In genomic region chr17:39677581-39678339, GRCh38 we compare ENCODE assay signal across 7 cellular contexts. TPM values are rescaled to one million over a fixed set of nuclear protein-coding genes. Genes with fewer than 3 reads are reported as not detected.
A peak's percentile ranks its signal among the peaks of the same experiment; 100 is the strongest.
DNase-seq lines count a peak whose midpoint lies in the region; ATAC-seq and TF ChIP-seq lines count a peak whose summit lies in the region.
"Had no signal": no experiment of that assay in that cellular context is flagged by ENCODE, and none has a peak within 500 bp of the region (broad histone marks: within the 10 kb centered on the region; RNA-seq: fewer than 3 reads in every experiment).

No MANE protein-coding gene starts in this region.

- CTCF ChIA-PET in activated CD8-positive, alpha-beta memory T cell treated with anti-CD3 and anti-CD28 coated beads, Interleukin-2, amount 10 ng/mL, durations not matched to agents 7 days and 5 days (lab: Charles Lee) = interaction anchor here (0.8 to 16.7 kb wide), 3 partner anchors 8 to 54 kb away, joined by 3 to 227 read pairs (median 53); partner anchors contain the start of genes PNMT and PPP1R1B

- DNase-seq in activated CD8-positive, alpha-beta memory T cell treated with anti-CD3 and anti-CD28 coated beads, Interleukin-2, amount 10 ng/mL, durations not matched to agents 7 days and 5 days = no peak
- DNase-seq in activated CD8-positive, alpha-beta memory T cell treated with anti-CD3 and anti-CD28 coated beads, Interleukin-2, amount 50 U/mL, for 48 hours = no peak
- peak; percentile 74 to 89 (median 81) for DNase-seq in heart left ventricle
- peak; percentile 83 for DNase-seq in thoracic aorta (ENCODE audit: low spot score)
- DNase-seq in GDM1 (lab: John Stamatoyannopoulos, UW) = no peak
- DNase-seq in AG08395 (ENCODE audit: low spot score) = no peak

- peaks cover 0 to 62% (median 48%) of the 10 kb centered on the region in 12 donors for H3K4me1 ChIP-seq in heart left ventricle
- H3K4me1 ChIP-seq in thoracic aorta (ENCODE audit: control insufficient read depth in 1 of 2, low read depth in 2 of 2) = peaks cover 34 to 58% of the 10 kb centered on the region in 2 donors

- peak overlapping the region; percentile 79 for H3K27ac Mint-ChIP-seq in activated CD8-positive, alpha-beta memory T cell treated with anti-CD3 and anti-CD28 coated beads, Interleukin-2, amount 10 ng/mL, durations not matched to agents 7 days and 5 days

- H3K27me3 ChIP-seq in heart left ventricle = no peaks in the 10 kb centered on the region
- no peaks in the 10 kb centered on the region for H3K27me3 ChIP-seq in thoracic aorta (replicated peaks; ENCODE audit: insufficient read depth)

- H3K4me3 ChIP-seq in heart left ventricle (no peak overlapping the region), thoracic aorta (peak overlapping the region; percentile 29)

- ATAC-seq in activated CD8-positive, alpha-beta memory T cell treated with anti-CD3 and anti-CD28 coated beads, Interleukin-2, amount 10 ng/mL, durations not matched to agents 7 days and 5 days = no peak
- ATAC-seq in heart left ventricle (peak; percentile 77 to 86 (median 82)), thoracic aorta (ENCODE audit: insufficient number of reproducible peaks, low FRiP score, low read depth) (peak; percentile 55)

- intact Hi-C loops in heart left ventricle (cut with DNase I) = loop anchor here in 1 of 10 donors (10.0 kb wide), 1 partner anchor 53 kb away; the partner anchor contains the start of gene PPP1R1B

- no peaks in the 10 kb centered on the region for H3K27me3 Mint-ChIP-seq in activated CD8-positive, alpha-beta memory T cell treated with anti-CD3 and anti-CD28 coated beads, Interleukin-2, amount 10 ng/mL, durations not matched to agents 7 days and 5 days

- H3K4me3 Mint-ChIP-seq in activated CD8-positive, alpha-beta memory T cell treated with anti-CD3 and anti-CD28 coated beads, Interleukin-2, amount 10 ng/mL, durations not matched to agents 7 days and 5 days = no peak overlapping the region

- H3K9me3 Mint-ChIP-seq in activated CD8-positive, alpha-beta memory T cell treated with anti-CD3 and anti-CD28 coated beads, Interleukin-2, amount 10 ng/mL, durations not matched to agents 7 days and 5 days (ENCODE audit: low read depth) = no peaks in the 10 kb centered on the region

- H3K4me1 Mint-ChIP-seq in activated CD8-positive, alpha-beta memory T cell treated with anti-CD3 and anti-CD28 coated beads, Interleukin-2, amount 10 ng/mL, durations not matched to agents 7 days and 5 days = peaks cover 56% of the 10 kb centered on the region

- TF ChIP-seq POLR2A in heart left ventricle (IDR thresholded peaks at IDR 0.05) = peak in 1 of 2 donors; percentile 32

- H3K36me3 ChIP-seq in heart left ventricle = peaks cover 0 to 22% (median under 1%) of the 10 kb centered on the region in 9 donors
- no peaks in the 10 kb centered on the region for H3K36me3 ChIP-seq in thoracic aorta

- no peaks in the 10 kb centered on the region for H3K36me3 Mint-ChIP-seq in activated CD8-positive, alpha-beta memory T cell treated with anti-CD3 and anti-CD28 coated beads, Interleukin-2, amount 10 ng/mL, durations not matched to agents 7 days and 5 days

- H3K9me3 ChIP-seq in heart left ventricle = no peaks in the 10 kb centered on the region
- H3K9me3 ChIP-seq in thoracic aorta = no peaks in the 10 kb centered on the region

- TF ChIP-seq CTCF in heart left ventricle (IDR thresholded peaks at IDR 0.05) = no peak
- no peak for TF ChIP-seq CTCF in thoracic aorta (IDR thresholded peaks at IDR 0.05)

- WGBS in heart left ventricle, 4 donors = 40 to 43% (median 40%) methylated on average over 11 of the region's 11 CpGs

- H3K27ac ChIP-seq in heart left ventricle (peak overlapping the region; percentile 73 to 93 (median 90)), thoracic aorta (peak overlapping the region; percentile 87 to 92)
- H3K27ac ChIP-seq: C4-2B had no signal

RNA-seq across cellular contexts. Expression of gene PNMT, which starts 9.5 kb away (rescaled TPM):
- not detected for total RNA-seq in activated CD8-positive, alpha-beta memory T cell treated with anti-CD3 and anti-CD28 coated beads, Interleukin-2, amount 10 ng/mL, durations not matched to agents 7 days and 5 days
- total RNA-seq in heart left ventricle = 1 to 10 TPM; 2.4 to 7.9 (median 6.0) TPM
- polyA plus RNA-seq in heart left ventricle = 10 to 100 TPM; 13.0 to 15.6 TPM
- total RNA-seq in thoracic aorta = 10 to 100 TPM in 1 of 2 donors, 1 to 10 TPM in 1; 3.1 to 22.9 TPM

RNA-seq across cellular contexts. Expression of gene PGAP3, which starts 10.1 kb away (rescaled TPM):
- total RNA-seq in activated CD8-positive, alpha-beta memory T cell treated with anti-CD3 and anti-CD28 coated beads, Interleukin-2, amount 10 ng/mL, durations not matched to agents 7 days and 5 days = 10 to 100 TPM; 10.5 to 13.8 TPM
- total RNA-seq in heart left ventricle (10 to 100 TPM in 7 of 9 donors, 1 to 10 TPM in 2; 8.0 to 18.8 (median 13.1) TPM), thoracic aorta (10 to 100 TPM; 19.9 to 27.2 TPM)
- 10 to 100 TPM; 13.3 to 13.8 TPM for polyA plus RNA-seq in heart left ventricle

RNA-seq across cellular contexts. Expression of gene TCAP, which starts 12.6 kb away (rescaled TPM):
- total RNA-seq in activated CD8-positive, alpha-beta memory T cell treated with anti-CD3 and anti-CD28 coated beads, Interleukin-2, amount 10 ng/mL, durations not matched to agents 7 days and 5 days = 1 to 10 TPM; 1.1 to 1.3 TPM
- total RNA-seq in heart left ventricle (1,000 to 10,000 TPM; 2,428 to 9,343 (median 4,137) TPM), thoracic aorta (10 to 100 TPM in 1 of 2 donors, 1 to 10 TPM in 1; 6.4 to 16.9 TPM)
- polyA plus RNA-seq in heart left ventricle = 1,000 to 10,000 TPM; 2,028 to 5,784 TPM

RNA-seq across cellular contexts. Expression of gene ERBB2, which starts 22.1 kb away (rescaled TPM):
- 1 to 10 TPM; 3.5 to 4.7 TPM for total RNA-seq in activated CD8-positive, alpha-beta memory T cell treated with anti-CD3 and anti-CD28 coated beads, Interleukin-2, amount 10 ng/mL, durations not matched to agents 7 days and 5 days
- 10 to 100 TPM; 51.4 to 95.1 (median 79.3) TPM for total RNA-seq in heart left ventricle
- 10 to 100 TPM; 29.7 to 77.4 TPM for polyA plus RNA-seq in heart left ventricle
- 10 to 100 TPM; 88.1 to 94.7 TPM for total RNA-seq in thoracic aorta

RNA-seq across cellular contexts. Expression of gene STARD3, which starts 40.8 kb away (rescaled TPM):
- 10 to 100 TPM; 70.5 to 75.7 TPM for total RNA-seq in activated CD8-positive, alpha-beta memory T cell treated with anti-CD3 and anti-CD28 coated beads, Interleukin-2, amount 10 ng/mL, durations not matched to agents 7 days and 5 days
- total RNA-seq in heart left ventricle (10 to 100 TPM; 14.1 to 36.5 (median 19.3) TPM), thoracic aorta (10 to 100 TPM; 52.5 to 67.7 TPM)
- 10 to 100 TPM; 24.2 to 57.2 TPM for polyA plus RNA-seq in heart left ventricle

Comparison
In these comparisons a context has a peak if more than half of its experiments do, and no peak if none do; other contexts are left out.
1. DNase-seq: peak in heart left ventricle (5 of 5) and thoracic aorta (single experiment); none in activated CD8-positive, alpha-beta memory T cell treated with anti-CD3 and anti-CD28 coated beads, Interleukin-2, amount 10 ng/mL, durations not matched to agents 7 days and 5 days (single experiment), activated CD8-positive, alpha-beta memory T cell treated with anti-CD3 and anti-CD28 coated beads, Interleukin-2, amount 50 U/mL, for 48 hours (single experiment), GDM1 (single experiment) and AG08395 (single experiment).
2. RNA of gene TCAP, which starts 12.6 kb away (total RNA-seq): 2,428 to 9,343 TPM in heart left ventricle; 6.4 to 16.9 TPM in thoracic aorta and 1.1 to 1.3 TPM in activated CD8-positive, alpha-beta memory T cell treated with anti-CD3 and anti-CD28 coated beads, Interleukin-2, amount 10 ng/mL, durations not matched to agents 7 days and 5 days; every median in the first group is over 100 times any median in the second.